In genomic region chr18:22607284-22607635, GRCh38 we compare ENCODE assay signal across 19 cellular contexts.
"Had no signal": no experiment of that assay in that cellular context is flagged by ENCODE, and none has a peak within 500 bp of the region (broad histone marks: within the 10 kb centered on the region; RNA-seq: fewer than 3 reads in every experiment).

No MANE protein-coding gene starts in this region.

- H3K4me3 ChIP-seq: esophagus squamous epithelium, gastrocnemius medialis, mucosa of descending colon, neural progenitor cell, spleen, testis had no signal

- H3K27ac ChIP-seq: esophagus squamous epithelium, gastrocnemius medialis, neural progenitor cell, spleen, testis had no signal

- H3K9me3 ChIP-seq: esophagus squamous epithelium, gastrocnemius medialis, mucosa of descending colon, spleen, testis had no signal

- H3K27me3 ChIP-seq: gastrocnemius medialis, neural progenitor cell, testis had no signal

- H3K36me3 ChIP-seq: esophagus squamous epithelium, gastrocnemius medialis, neural progenitor cell, spleen had no signal

- H3K4me2 ChIP-seq: neural progenitor cell had no signal

- H3K9ac ChIP-seq: neural progenitor cell had no signal

- ATAC-seq: activated T-cell treated with anti-CD3 and anti-CD28 coated beads, Interleukin-2, amount 50 U/mL, for 72 hours; effector memory CD8-positive, alpha-beta T cell; gastrocnemius medialis; mucosa of descending colon; naive thymus-derived CD4-positive, alpha-beta T cell had no signal

- DNase-seq: activated CD4-positive, alpha-beta memory T cell treated with anti-CD3 and anti-CD28 coated beads, Interleukin-2, amount 10 ng/mL, durations not matched to agents 7 days and 5 days; activated CD4-positive, alpha-beta T cell treated with anti-CD3 and anti-CD28 coated beads for 48 hours; activated CD4-positive, CD25-positive, alpha-beta regulatory T cell; activated effector memory CD4-positive, alpha-beta T cell treated with Interleukin-2 at 50 U/mL for 16 hours; activated naive CD4-positive, alpha-beta T cell treated with anti-CD3 and anti-CD28 coated beads, Interleukin-2, amount 10 ng/mL, durations not matched to agents 7 days and 5 days; activated T-cell treated with anti-CD3 and anti-CD28 coated beads, Interleukin-2, amount 50 U/mL, for 72 hours; amygdala; caudate nucleus; effector memory CD8-positive, alpha-beta T cell; esophagus squamous epithelium; gastrocnemius medialis; mucosa of descending colon; naive thymus-derived CD4-positive, alpha-beta T cell; spleen; stimulated activated CD4-positive, alpha-beta T cell treated with anti-CD3 and anti-CD28 coated beads, Interleukin-4, amount 100 ng/mL, for 1 hour; stimulated activated naive CD4-positive, alpha-beta T cell; T1000; testis had no signal
